In genomic region chr17:75654176-75654575, GRCh38 we compare ENCODE assay signal across 1 cellular context.
TF ChIP-seq lines count a peak whose summit lies in the region.

No MANE protein-coding gene starts in this region.

TF ChIP-seq in SK-N-SH treated with all-trans-retinoic acid at 6 μM for 48 hours, 23 proteins besides CTCF, POLR2A, EP300 and RAD21:
- no peak for TF ChIP-seq ZNF8 (CRISPR knock-in tag; IDR thresholded peaks at IDR 0.05)
- TF ChIP-seq PATZ1 (CRISPR knock-in tag; IDR thresholded peaks at IDR 0.05; ENCODE audit: borderline replicate concordance) = no peak
TF ChIP-seq in SK-N-SH treated with all-trans-retinoic acid at 6 μM for 48 hours: peak in this region for 0.
